In the genomic region with DNA sequence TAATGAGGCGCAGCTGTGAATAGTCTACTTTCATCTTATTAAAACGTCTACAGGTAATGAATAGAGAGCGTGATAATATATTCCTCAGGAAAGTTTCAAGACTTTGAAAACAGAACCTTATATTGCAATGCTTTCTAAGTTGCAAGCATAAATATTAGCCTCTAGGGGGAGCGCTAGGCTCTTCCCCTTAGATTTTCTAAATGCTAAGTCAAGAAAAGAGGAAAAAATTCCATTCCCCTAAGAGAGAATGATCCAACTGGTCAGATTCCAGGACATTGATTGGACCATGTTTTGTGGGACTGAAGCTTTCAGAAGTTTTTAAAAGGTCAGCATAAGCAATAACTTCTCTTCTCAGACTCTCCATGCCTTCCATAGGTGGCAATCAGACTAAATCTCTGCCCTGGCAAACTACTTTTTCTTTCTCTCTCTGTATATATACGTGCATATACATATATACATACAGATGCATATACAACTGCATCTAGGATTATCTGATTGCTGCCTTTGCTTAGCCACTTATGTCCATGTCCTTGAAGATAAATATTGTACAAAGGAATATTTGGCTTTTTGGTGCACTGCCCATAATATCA, we compare ENCODE assay signal across 8 cellular contexts.
A peak's percentile ranks its signal among the peaks of the same experiment; 100 is the strongest.
DNase-seq lines count a peak whose midpoint lies in the region; ATAC-seq, FAIRE-seq and TF ChIP-seq lines count a peak whose summit lies in the region.

No MANE protein-coding gene starts in this region.

- peak; percentile 53 for ATAC-seq in HG03571 (IDR thresholded peaks at IDR 0.05; ENCODE audit: unreplicated experiment)
- ATAC-seq in stimulated activated memory B cell treated with anti-CD40 and anti-IgM and Interleukin-4, amounts not matched to agents 10 μg/mL and 1 μg/mL and 100 μg/mL, for 72 hours, result no peak
- no peak for ATAC-seq in HG02973 (IDR thresholded peaks at IDR 0.05; ENCODE audit: unreplicated experiment)

- H3K4me1 ChIP-seq in A673 (ENCODE audit: insufficient read depth, low read length, poor library complexity, severe bottlenecking), result peaks cover 27% of the 10 kb centered on the region

- no peak overlapping the region for H3K27ac ChIP-seq in A673 (ENCODE audit: low read depth, low read length, poor library complexity, severe bottlenecking)

- H3K36me3 ChIP-seq in A673 (ENCODE audit: insufficient read depth, low read length, poor library complexity, severe bottlenecking), result no peaks in the 10 kb centered on the region

- FAIRE-seq in RCC 7860 (lab: Jason Lieb, UNC), result peak; percentile 70

- no peak overlapping the region for H3K4me3 Mint-ChIP-seq in mesothelial cell of epicardium
- no peak overlapping the region for H3K4me3 Mint-ChIP-seq in stimulated activated memory B cell treated with anti-CD40 and anti-IgM and Interleukin-4, amounts not matched to agents 10 μg/mL and 1 μg/mL and 100 μg/mL, for 72 hours

- H3K27ac Mint-ChIP-seq in mesothelial cell of epicardium, result no peak overlapping the region
- no peak overlapping the region for H3K27ac Mint-ChIP-seq in stimulated activated memory B cell treated with anti-CD40 and anti-IgM and Interleukin-4, amounts not matched to agents 10 μg/mL and 1 μg/mL and 100 μg/mL, for 72 hours

- no TSS peak for BruUV-seq in A673 (replicated peaks; lab: Mats Ljungman, UMichigan)

- H3K9me3 Mint-ChIP-seq in mesothelial cell of epicardium, result no peaks in the 10 kb centered on the region
- no peaks in the 10 kb centered on the region for H3K9me3 Mint-ChIP-seq in stimulated activated memory B cell treated with anti-CD40 and anti-IgM and Interleukin-4, amounts not matched to agents 10 μg/mL and 1 μg/mL and 100 μg/mL, for 72 hours

- H3K4me3 ChIP-seq in A673 (ENCODE audit: low read depth, low read length, poor library complexity, severe bottlenecking), result no peak overlapping the region

- H3K27me3 Mint-ChIP-seq in mesothelial cell of epicardium (ENCODE audit: low read depth), result no peaks in the 10 kb centered on the region
- H3K27me3 Mint-ChIP-seq in stimulated activated memory B cell treated with anti-CD40 and anti-IgM and Interleukin-4, amounts not matched to agents 10 μg/mL and 1 μg/mL and 100 μg/mL, for 72 hours, result no peaks in the 10 kb centered on the region

- intact Hi-C loops in A673 (cut with micrococcal nuclease; ENCODE audit: unreplicated experiment), result loop anchor here (2.0 to 10.0 kb wide), 4 partner anchors 214 to 489 kb away; no protein-coding TSS in a partner anchor

- H3K27me3 ChIP-seq in A673 (replicated peaks; ENCODE audit: insufficient read depth, low read depth, low read length, poor library complexity), result no peaks in the 10 kb centered on the region

- no peaks in the 10 kb centered on the region for H3K36me3 Mint-ChIP-seq in mesothelial cell of epicardium
- no peaks in the 10 kb centered on the region for H3K36me3 Mint-ChIP-seq in stimulated activated memory B cell treated with anti-CD40 and anti-IgM and Interleukin-4, amounts not matched to agents 10 μg/mL and 1 μg/mL and 100 μg/mL, for 72 hours

- TF ChIP-seq CTCF in A673 (conservative IDR thresholded peaks at IDR 0.05; ENCODE audit: low read depth, low read length), result peak; percentile 91
- TF ChIP-seq CTCF in mesothelial cell of epicardium (IDR thresholded peaks at IDR 0.05; ENCODE audit: unreplicated experiment), result peak; percentile 79

- CTCF ChIA-PET in A673 (lab: Charles Lee), result no interaction called here

- no peaks in the 10 kb centered on the region for H3K9me3 ChIP-seq in A673 (ENCODE audit: low read depth, low read length, poor library complexity, severe bottlenecking)

- DNase-seq in A673 (ENCODE audit: low spot score) (peak; percentile 70), GDM1 (lab: John Stamatoyannopoulos, UW) (peak; percentile 23), RCC 7860 (ENCODE audit: low spot score) (peak; percentile 34), dermis blood vessel endothelial cell (peak; percentile 81), mesothelial cell of epicardium (ENCODE audit: low spot score in 2 of 2, unreplicated experiment in 2 of 2) (no peak)

- peaks cover 79% of the 10 kb centered on the region for H3K4me1 Mint-ChIP-seq in mesothelial cell of epicardium
- no peaks in the 10 kb centered on the region for H3K4me1 Mint-ChIP-seq in stimulated activated memory B cell treated with anti-CD40 and anti-IgM and Interleukin-4, amounts not matched to agents 10 μg/mL and 1 μg/mL and 100 μg/mL, for 72 hours

- POLR2A ChIA-PET in A673 (lab: Charles Lee; ENCODE audit: low non-redundant PET), result no interaction called here

Comparison
In these comparisons a context has a peak if more than half of its experiments do, and no peak if none do; other contexts are left out.
1. DNase-seq: peak in A673 (single experiment), GDM1 (single experiment), RCC 7860 (single experiment) and dermis blood vessel endothelial cell (single experiment); none in mesothelial cell of epicardium (0 of 2).